18 cellular contexts compared by ENCODE assay signal in genomic region chr12:125310461-125310860, GRCh38.
"Had no signal": no experiment of that assay in that cellular context is flagged by ENCODE, and none has a peak within 500 bp of the region (broad histone marks: within the 10 kb centered on the region; RNA-seq: fewer than 3 reads in every experiment).

No MANE protein-coding gene starts in this region.

- H3K9ac ChIP-seq: parathyroid adenoma had no signal

- H3K36me3 ChIP-seq: esophagus muscularis mucosa, gastrocnemius medialis, left ventricle myocardium inferior, lower lobe of right lung, prostate gland, sigmoid colon, stomach, thoracic aorta had no signal

- H3K79me2 ChIP-seq: parathyroid adenoma had no signal

- H2AFZ ChIP-seq: parathyroid adenoma had no signal

- DNase-seq: effector memory CD4-positive, alpha-beta T cell; gastrocnemius medialis; left ventricle myocardium inferior; lower lobe of right lung; sigmoid colon; stimulated activated CD4-positive, alpha-beta T cell treated with anti-CD3 and anti-CD28 coated beads, Interleukin-2, amount 100 ng/mL, for 24 hours; stimulated activated CD4-positive, alpha-beta T cell treated with anti-CD3 and anti-CD28 coated beads, Interleukin-4, amount 100 ng/mL, for 4 hours; stimulated activated naive CD4-positive, alpha-beta T cell; stomach; substantia nigra; trophoblast cell had no signal

- ATAC-seq: gastrocnemius medialis; lower lobe of right lung; natural killer cell treated with Interleukin-12 subunit alpha and Interleukin-12 subunit beta and Interleukin-15 and Interleukin-18, amount 100 ng/mL, for 72 hours had no signal

- H3K4me1 ChIP-seq: esophagus muscularis mucosa, gastrocnemius medialis, left ventricle myocardium inferior, lower lobe of right lung, parathyroid adenoma, prostate gland, sigmoid colon, stomach had no signal

- H3K27ac ChIP-seq: epithelial cell of prostate, esophagus muscularis mucosa, gastrocnemius medialis, left ventricle myocardium inferior, lower lobe of right lung, parathyroid adenoma, prostate gland, sigmoid colon, skin epidermis, stomach, thoracic aorta had no signal

- H3K4me3 ChIP-seq: esophagus muscularis mucosa, gastrocnemius medialis, left ventricle myocardium inferior, lower lobe of right lung, prostate gland, sigmoid colon, skin epidermis, stomach, thoracic aorta had no signal

- H3K27me3 ChIP-seq: gastrocnemius medialis had no signal

- H3K9me3 ChIP-seq: esophagus muscularis mucosa, gastrocnemius medialis, lower lobe of right lung, prostate gland, sigmoid colon, stomach, thoracic aorta had no signal
